Comparison of ENCODE assay signal across 15 cellular contexts in the genomic region with DNA sequence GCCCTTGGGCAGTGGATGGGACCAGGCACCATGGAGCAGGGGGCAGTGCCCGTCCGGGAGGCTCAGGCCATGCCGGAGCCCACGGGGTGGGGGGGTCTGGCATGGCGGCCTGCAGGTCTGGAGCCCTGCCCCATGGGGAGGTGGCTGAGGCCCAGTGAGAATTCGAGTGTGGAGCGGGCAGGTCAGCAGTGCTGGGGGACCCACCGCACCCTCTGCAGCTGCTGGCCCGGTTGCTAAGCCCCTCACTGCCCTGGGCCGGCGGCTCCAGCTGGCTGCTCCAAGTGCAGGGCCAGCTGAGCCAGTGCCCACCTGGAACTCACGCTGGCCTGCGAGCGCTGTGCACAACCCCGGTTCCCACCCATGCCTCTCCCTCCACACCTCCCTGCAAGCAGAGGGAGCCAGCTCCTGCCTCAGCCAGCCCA.
DNase-seq lines count a peak whose midpoint lies in the region; ATAC-seq and TF ChIP-seq lines count a peak whose summit lies in the region.
"Had no signal": no experiment of that assay in that cellular context is flagged by ENCODE, and none has a peak within 500 bp of the region (broad histone marks: within the 10 kb centered on the region; RNA-seq: fewer than 3 reads in every experiment).

No MANE protein-coding gene starts in this region.

- no peak overlapping the region for H2BK5ac ChIP-seq in neuronal stem cell (ENCODE audit: low read length)

- H3K9me3 ChIP-seq in neuronal stem cell (replicated peaks in 1 of 2; ENCODE audit: control insufficient read depth in 2 of 2, insufficient read depth in 1 of 2, low read depth in 1 of 2, low read length in 2 of 2) (no peaks in the 10 kb centered on the region), spleen (peaks cover 0 to 36% (median 24%) of the 10 kb centered on the region in 8 donors), upper lobe of left lung (peaks cover 0 to 3% (median 2%) of the 10 kb centered on the region in 4 donors)
- H3K9me3 ChIP-seq: HAP-1 had no signal

- no CpG with 5 or more reads among the region's 15 CpGs for WGBS in neuronal stem cell (ENCODE audit: extremely low coverage in 2 of 2, insufficient read length in 2 of 2, insufficient replicate concordance in 1 of 2), 2 donors
- WGBS in spleen, 5 donors: 70 to 96% (median 91%) methylated on average over 2 to 15 of the region's 15 CpGs
- WGBS in upper lobe of left lung, 2 donors: 88 to 90% methylated on average over 4 to 8 of the region's 15 CpGs

- H3K27ac Mint-ChIP-seq in activated CD8-positive, alpha-beta T cell treated with anti-CD3 and anti-CD28 coated beads for 36 hours: no peak overlapping the region
- H3K27ac Mint-ChIP-seq: CD4-positive, alpha-beta memory T cell; HFFc6 had no signal

- H3K9me3 Mint-ChIP-seq in activated CD8-positive, alpha-beta T cell treated with anti-CD3 and anti-CD28 coated beads for 36 hours: peaks cover 7% of the 10 kb centered on the region

- no peak overlapping the region for H2BK12ac ChIP-seq in neuronal stem cell (ENCODE audit: low read length)

- H3K27ac ChIP-seq in neuronal stem cell (replicated peaks; ENCODE audit: low read length) (no peak overlapping the region), spleen (no peak overlapping the region), upper lobe of left lung (no peak overlapping the region)

- H3K79me1 ChIP-seq in neuronal stem cell (ENCODE audit: low read depth, low read length): peaks cover 3% of the 10 kb centered on the region

- H3K9ac ChIP-seq in neuronal stem cell (ENCODE audit: low read depth, low read length, poor library complexity): no peak overlapping the region

- no peak overlapping the region for H3K4me3 Mint-ChIP-seq in activated CD8-positive, alpha-beta T cell treated with anti-CD3 and anti-CD28 coated beads for 36 hours
- H3K4me3 Mint-ChIP-seq: CD4-positive, alpha-beta memory T cell; HFFc6 had no signal

- no peaks in the 10 kb centered on the region for H3K36me3 Mint-ChIP-seq in activated CD8-positive, alpha-beta T cell treated with anti-CD3 and anti-CD28 coated beads for 36 hours (ENCODE audit: low read depth)
- H3K36me3 Mint-ChIP-seq: CD4-positive, alpha-beta memory T cell had no signal

- H3K4ac ChIP-seq in neuronal stem cell (ENCODE audit: low read length): no peak overlapping the region

- peak overlapping the region; percentile 53 for H2AFZ ChIP-seq in neuronal stem cell (ENCODE audit: low read length)

- CTCF ChIA-PET in activated CD8-positive, alpha-beta T cell treated with anti-CD3 and anti-CD28 coated beads for 36 hours (lab: Charles Lee): no interaction called here

- TF ChIP-seq EP300 in upper lobe of left lung (IDR thresholded peaks at IDR 0.05): no peak

- intact Hi-C loops in spleen (cut with DNase I; ENCODE audit: low total_unique reads) (no loop called here), left cardiac atrium (cut with DNase I) (no loop called here)
- intact Hi-C loops in activated CD8-positive, alpha-beta T cell treated with anti-CD3 and anti-CD28 coated beads for 36 hours (cut with micrococcal nuclease): no loop called here

- no peak for TF ChIP-seq POLR2A in spleen (IDR thresholded peaks at IDR 0.05)
- TF ChIP-seq POLR2A in upper lobe of left lung (IDR thresholded peaks at IDR 0.05): no peak

- H4K91ac ChIP-seq in neuronal stem cell (ENCODE audit: low read depth, low read length, poor library complexity): no peak overlapping the region

- no peak overlapping the region for H2BK15ac ChIP-seq in neuronal stem cell (ENCODE audit: low read length)

- H3K23ac ChIP-seq in neuronal stem cell (ENCODE audit: low read depth, low read length, poor library complexity): peak overlapping the region; percentile 73

- H3K27me3 ChIP-seq in neuronal stem cell (ENCODE audit: control insufficient read depth in 3 of 3, insufficient read depth in 3 of 3, low read depth in 1 of 3, low read length in 3 of 3): no peaks in the 10 kb centered on the region
- no peaks in the 10 kb centered on the region for H3K27me3 ChIP-seq in spleen (replicated peaks in 1 of 7)
- no peaks in the 10 kb centered on the region for H3K27me3 ChIP-seq in upper lobe of left lung

- no peak overlapping the region for H2AK5ac ChIP-seq in neuronal stem cell (ENCODE audit: low read depth, low read length)

- H4K8ac ChIP-seq in neuronal stem cell (ENCODE audit: low read depth, low read length): peak overlapping the region; percentile 43

- H3K4me2 ChIP-seq in neuronal stem cell (ENCODE audit: insufficient read depth, low read length, poor library complexity, severe bottlenecking): no peak overlapping the region

- H3K36me3 ChIP-seq in neuronal stem cell (replicated peaks in 1 of 2; ENCODE audit: control insufficient read depth in 2 of 2, insufficient read depth in 2 of 2, low read length in 2 of 2) (no peaks in the 10 kb centered on the region), spleen (no peaks in the 10 kb centered on the region), upper lobe of left lung (no peaks in the 10 kb centered on the region)
- H3K36me3 ChIP-seq: HAP-1 had no signal

- no peaks in the 10 kb centered on the region for H3K4me1 ChIP-seq in neuronal stem cell (ENCODE audit: control insufficient read depth in 2 of 2, insufficient read depth in 1 of 2, low read depth in 1 of 2, low read length in 2 of 2)
- no peaks in the 10 kb centered on the region for H3K4me1 ChIP-seq in spleen
- no peaks in the 10 kb centered on the region for H3K4me1 ChIP-seq in upper lobe of left lung
- H3K4me1 ChIP-seq: HAP-1 had no signal

- ATAC-seq in upper lobe of left lung (ENCODE audit: low FRiP score in 2 of 2) (peak; percentile 29 to 62), left cardiac atrium (no peak)
- no peak for ATAC-seq in activated CD8-positive, alpha-beta T cell treated with anti-CD3 and anti-CD28 coated beads for 36 hours

- peak overlapping the region in 1 of 2 donors; percentile 30 for H3K4me3 ChIP-seq in neuronal stem cell (ENCODE audit: low read length in 2 of 2)
- H3K4me3 ChIP-seq in spleen: no peak overlapping the region
- H3K4me3 ChIP-seq in upper lobe of left lung: no peak overlapping the region
- H3K4me3 ChIP-seq: HAP-1 had no signal

- no peak overlapping the region for H2BK120ac ChIP-seq in neuronal stem cell (ENCODE audit: low read depth, low read length)

- no peak for TF ChIP-seq CTCF in spleen (IDR thresholded peaks at IDR 0.05 in 8 of 11, conservative IDR thresholded peaks at IDR 0.05 in 3 of 11)
- TF ChIP-seq CTCF in upper lobe of left lung (IDR thresholded peaks at IDR 0.05): no peak
- TF ChIP-seq CTCF in activated CD8-positive, alpha-beta T cell treated with anti-CD3 and anti-CD28 coated beads for 36 hours (IDR thresholded peaks at IDR 0.05): no peak

- DNase-seq in neuronal stem cell (ENCODE audit: low spot score) (no peak), spleen (peak; percentile 66), upper lobe of left lung (peak in 1 of 2 donors; percentile 64), GM03348 (ENCODE audit: low spot score) (no peak), left cardiac atrium (no peak)
- no peak for DNase-seq in activated CD8-positive, alpha-beta T cell treated with anti-CD3 and anti-CD28 coated beads for 36 hours
- DNase-seq: C1 segment of cervical spinal cord; Calu3; CD4-positive, alpha-beta memory T cell; COR-L47; DMS79 treated with DMSO at 0.1 percent for 48 hours; GF-D8; GOT3; HFFc6 had no signal

- no peak overlapping the region for H3K14ac ChIP-seq in neuronal stem cell (ENCODE audit: low read length)

- H3K27me3 Mint-ChIP-seq in activated CD8-positive, alpha-beta T cell treated with anti-CD3 and anti-CD28 coated beads for 36 hours: no peaks in the 10 kb centered on the region
- H3K27me3 Mint-ChIP-seq: CD4-positive, alpha-beta memory T cell had no signal

- no peaks in the 10 kb centered on the region for H3K4me1 Mint-ChIP-seq in activated CD8-positive, alpha-beta T cell treated with anti-CD3 and anti-CD28 coated beads for 36 hours (ENCODE audit: low read depth)
- H3K4me1 Mint-ChIP-seq: CD4-positive, alpha-beta memory T cell had no signal

- POLR2A ChIA-PET in activated CD8-positive, alpha-beta T cell treated with anti-CD3 and anti-CD28 coated beads for 36 hours (lab: Charles Lee): no interaction called here

- H3K18ac ChIP-seq in neuronal stem cell (ENCODE audit: low read length): no peak overlapping the region

Comparison
In these comparisons a context has a peak if more than half of its experiments do, and no peak if none do; other contexts are left out.
1. ATAC-seq: peak in upper lobe of left lung (2 of 2); none in activated CD8-positive, alpha-beta T cell treated with anti-CD3 and anti-CD28 coated beads for 36 hours (single experiment) and left cardiac atrium (0 of 2).